In the genomic region with DNA sequence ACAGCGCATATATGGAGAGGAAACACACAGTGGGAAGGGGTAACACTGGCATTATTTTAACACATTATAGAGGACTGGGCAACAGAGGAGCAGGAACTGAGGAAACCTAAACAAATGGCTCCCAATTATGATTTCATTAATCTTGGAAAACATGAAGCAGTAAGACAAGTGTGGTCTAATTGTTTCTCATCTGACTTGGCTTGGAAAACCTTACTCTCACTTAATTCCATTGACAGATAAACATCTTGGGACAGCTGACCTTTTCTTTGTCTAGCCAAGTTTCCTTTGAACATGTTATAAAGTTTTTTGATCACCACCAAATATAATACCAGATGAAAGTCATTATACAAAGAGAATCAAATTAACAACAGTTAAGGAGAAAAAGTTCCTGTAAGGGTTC, we compare ENCODE assay signal across 1 cellular context.
TF ChIP-seq lines count a peak whose summit lies in the region.

No MANE protein-coding gene starts in this region.

TF ChIP-seq in SK-N-SH, 30 proteins besides CTCF, POLR2A, EP300 and RAD21 (continued from another document):
- TF ChIP-seq, protein P1, sequence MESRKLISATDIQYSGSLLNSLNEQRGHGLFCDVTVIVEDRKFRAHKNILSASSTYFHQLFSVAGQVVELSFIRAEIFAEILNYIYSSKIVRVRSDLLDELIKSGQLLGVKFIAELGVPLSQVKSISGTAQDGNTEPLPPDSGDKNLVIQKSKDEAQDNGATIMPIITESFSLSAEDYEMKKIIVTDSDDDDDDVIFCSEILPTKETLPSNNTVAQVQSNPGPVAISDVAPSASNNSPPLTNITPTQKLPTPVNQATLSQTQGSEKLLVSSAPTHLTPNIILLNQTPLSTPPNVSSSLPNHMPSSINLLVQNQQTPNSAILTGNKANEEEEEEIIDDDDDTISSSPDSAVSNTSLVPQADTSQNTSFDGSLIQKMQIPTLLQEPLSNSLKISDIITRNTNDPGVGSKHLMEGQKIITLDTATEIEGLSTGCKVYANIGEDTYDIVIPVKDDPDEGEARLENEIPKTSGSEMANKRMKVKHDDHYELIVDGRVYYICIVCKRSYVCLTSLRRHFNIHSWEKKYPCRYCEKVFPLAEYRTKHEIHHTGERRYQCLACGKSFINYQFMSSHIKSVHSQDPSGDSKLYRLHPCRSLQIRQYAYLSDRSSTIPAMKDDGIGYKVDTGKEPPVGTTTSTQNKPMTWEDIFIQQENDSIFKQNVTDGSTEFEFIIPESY (IDR thresholded peaks at IDR 0.05; ENCODE audit: borderline replicate concordance, low read depth): no peak
- no peak for TF ChIP-seq EZH2phosphoT487 (IDR thresholded peaks at IDR 0.05; ENCODE audit: borderline replicate concordance, low read depth)
- peak; percentile 24; the same call in 1 of the 2 replicates for TF ChIP-seq TCF12 (IDR thresholded peaks at IDR 0.05)
- peak; percentile 20; the same call in 1 of the 2 replicates for TF ChIP-seq RXRA (IDR thresholded peaks at IDR 0.05; ENCODE audit: borderline replicate concordance, low read depth)
- TF ChIP-seq SIN3A (IDR thresholded peaks at IDR 0.05; ENCODE audit: borderline replicate concordance, low read depth, low read length): no peak
- TF ChIP-seq, protein P2, sequence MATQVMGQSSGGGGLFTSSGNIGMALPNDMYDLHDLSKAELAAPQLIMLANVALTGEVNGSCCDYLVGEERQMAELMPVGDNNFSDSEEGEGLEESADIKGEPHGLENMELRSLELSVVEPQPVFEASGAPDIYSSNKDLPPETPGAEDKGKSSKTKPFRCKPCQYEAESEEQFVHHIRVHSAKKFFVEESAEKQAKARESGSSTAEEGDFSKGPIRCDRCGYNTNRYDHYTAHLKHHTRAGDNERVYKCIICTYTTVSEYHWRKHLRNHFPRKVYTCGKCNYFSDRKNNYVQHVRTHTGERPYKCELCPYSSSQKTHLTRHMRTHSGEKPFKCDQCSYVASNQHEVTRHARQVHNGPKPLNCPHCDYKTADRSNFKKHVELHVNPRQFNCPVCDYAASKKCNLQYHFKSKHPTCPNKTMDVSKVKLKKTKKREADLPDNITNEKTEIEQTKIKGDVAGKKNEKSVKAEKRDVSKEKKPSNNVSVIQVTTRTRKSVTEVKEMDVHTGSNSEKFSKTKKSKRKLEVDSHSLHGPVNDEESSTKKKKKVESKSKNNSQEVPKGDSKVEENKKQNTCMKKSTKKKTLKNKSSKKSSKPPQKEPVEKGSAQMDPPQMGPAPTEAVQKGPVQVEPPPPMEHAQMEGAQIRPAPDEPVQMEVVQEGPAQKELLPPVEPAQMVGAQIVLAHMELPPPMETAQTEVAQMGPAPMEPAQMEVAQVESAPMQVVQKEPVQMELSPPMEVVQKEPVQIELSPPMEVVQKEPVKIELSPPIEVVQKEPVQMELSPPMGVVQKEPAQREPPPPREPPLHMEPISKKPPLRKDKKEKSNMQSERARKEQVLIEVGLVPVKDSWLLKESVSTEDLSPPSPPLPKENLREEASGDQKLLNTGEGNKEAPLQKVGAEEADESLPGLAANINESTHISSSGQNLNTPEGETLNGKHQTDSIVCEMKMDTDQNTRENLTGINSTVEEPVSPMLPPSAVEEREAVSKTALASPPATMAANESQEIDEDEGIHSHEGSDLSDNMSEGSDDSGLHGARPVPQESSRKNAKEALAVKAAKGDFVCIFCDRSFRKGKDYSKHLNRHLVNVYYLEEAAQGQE (IDR thresholded peaks at IDR 0.05; ENCODE audit: low read depth, low read length): no peak
- TF ChIP-seq, protein P3, sequence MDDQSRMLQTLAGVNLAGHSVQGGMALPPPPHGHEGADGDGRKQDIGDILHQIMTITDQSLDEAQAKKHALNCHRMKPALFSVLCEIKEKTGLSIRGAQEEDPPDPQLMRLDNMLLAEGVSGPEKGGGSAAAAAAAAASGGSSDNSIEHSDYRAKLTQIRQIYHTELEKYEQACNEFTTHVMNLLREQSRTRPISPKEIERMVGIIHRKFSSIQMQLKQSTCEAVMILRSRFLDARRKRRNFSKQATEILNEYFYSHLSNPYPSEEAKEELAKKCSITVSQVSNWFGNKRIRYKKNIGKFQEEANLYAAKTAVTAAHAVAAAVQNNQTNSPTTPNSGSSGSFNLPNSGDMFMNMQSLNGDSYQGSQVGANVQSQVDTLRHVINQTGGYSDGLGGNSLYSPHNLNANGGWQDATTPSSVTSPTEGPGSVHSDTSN (IDR thresholded peaks at IDR 0.05): peak; percentile 22; the same call in 1 of the 2 replicates
